In the genomic region with DNA sequence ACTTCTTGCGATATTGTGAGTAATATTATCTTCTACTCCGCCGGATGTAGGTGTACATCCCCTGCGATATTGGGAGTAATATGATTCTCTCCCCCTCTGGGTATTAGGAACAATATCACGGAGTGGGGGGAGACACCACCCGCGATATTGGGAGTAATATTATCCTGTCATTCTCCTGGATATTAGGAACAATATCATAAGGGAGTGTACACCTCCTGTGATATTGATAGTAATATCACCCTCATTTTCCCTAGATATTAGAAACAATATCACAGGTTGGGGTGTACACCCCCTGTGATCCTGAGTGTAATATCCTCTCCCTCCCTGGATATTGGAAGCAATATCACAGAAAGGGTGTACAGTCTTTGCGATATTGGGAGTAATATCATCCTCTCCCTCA, we compare ENCODE assay signal across 39 cellular contexts.
"Had no signal": no experiment of that assay in that cellular context is flagged by ENCODE, and none has a peak within 500 bp of the region (broad histone marks: within the 10 kb centered on the region; RNA-seq: fewer than 3 reads in every experiment).

No MANE protein-coding gene starts in this region.

- H3K4me1 Mint-ChIP-seq: activated T-helper 17 cell treated with anti-CD3 and anti-CD28 coated beads, Interleukin-2, amount 50 U/mL, for 72 hours; brain; central memory CD8-positive, alpha-beta T cell had no signal

- H3K9me3 Mint-ChIP-seq: activated naive CD4-positive, alpha-beta T cell treated with anti-CD3 and anti-CD28 coated beads for 36 hours; activated naive CD4-positive, alpha-beta T cell treated with anti-CD3 and anti-CD28 coated beads, Interleukin-2, amount 10 ng/mL, durations not matched to agents 7 days and 5 days; activated naive CD4-positive, alpha-beta T cell treated with anti-CD3 and anti-CD28 coated beads, Interleukin-2, amount 50 U/mL, for 24 hours; activated naive CD4-positive, alpha-beta T cell treated with anti-CD3 and anti-CD28 coated beads, Interleukin-2, amount 50 U/mL, for 72 hours; activated naive CD8-positive, alpha-beta T cell treated with anti-CD3 and anti-CD28 coated beads, Interleukin-2, amount 10 ng/mL, durations not matched to agents 7 days and 5 days; activated naive CD8-positive, alpha-beta T cell treated with anti-CD3 and anti-CD28 coated beads, Interleukin-2, amount 50 U/mL, for 24 hours; activated T-cell treated with anti-CD3 and anti-CD28 coated beads, Interleukin-2, amount 50 U/mL, for 24 hours; activated T-cell treated with anti-CD3 and anti-CD28 coated beads, Interleukin-2, amount 50 U/mL, for 4 hours; activated T-cell treated with anti-CD3 and anti-CD28 coated beads, Interleukin-2, amount 50 U/mL, for 72 hours; activated T-helper 1 cell treated with anti-CD3 and anti-CD28 coated beads, Interleukin-12 subunit alpha, Interleukin-12 subunit beta, Interleukin-2, Interleukin-4 antibody, amounts not matched to agents 30 ng/mL and 10 ng/mL and 1 ng/mL, durations not matched to agents 14 hours and 24 hours and 36 hours; activated T-helper 17 cell treated with anti-CD3 and anti-CD28 coated beads, Interleukin-2, amount 50 U/mL, for 72 hours; activated T-helper 2 cell treated with anti-CD3 and anti-CD28 coated beads, Interferon-gamma antibody, Interleukin-2, Interleukin-4, amounts not matched to agents 10 μg/mL and 5 μg/mL and 100 μg/mL, durations not matched to agents 14 hours and 24 hours and 36 hours; central memory CD8-positive, alpha-beta T cell had no signal

- H3K4me3 ChIP-seq: adrenal gland, ascending aorta, body of pancreas, breast epithelium, cardiac muscle cell had no signal

- FAIRE-seq: astrocyte, bronchial epithelial cell had no signal

- H3K9me3 ChIP-seq: adrenal gland, ascending aorta, body of pancreas, breast epithelium had no signal

- H3K4me1 ChIP-seq: adrenal gland, ascending aorta, body of pancreas, breast epithelium had no signal

- ATAC-seq: activated naive CD4-positive, alpha-beta T cell treated with anti-CD3 and anti-CD28 coated beads, Interleukin-2, amount 50 U/mL, for 72 hours; activated naive CD8-positive, alpha-beta T cell treated with anti-CD3 and anti-CD28 coated beads, Interleukin-2, amount 50 U/mL, for 24 hours; activated T-cell treated with anti-CD3 and anti-CD28 coated beads, Interleukin-2, amount 50 U/mL, for 4 hours; activated T-cell treated with anti-CD3 and anti-CD28 coated beads, Interleukin-2, amount 50 U/mL, for 72 hours; activated T-helper 17 cell treated with anti-CD3 and anti-CD28 coated beads, Interleukin-2, amount 50 U/mL, for 72 hours; body of pancreas had no signal

- H3K36me3 ChIP-seq: adrenal gland, ascending aorta, brain microvascular endothelial cell, breast epithelium, cardiac muscle cell had no signal

- H3K4me3 Mint-ChIP-seq: activated naive CD4-positive, alpha-beta T cell treated with anti-CD3 and anti-CD28 coated beads for 36 hours; activated naive CD4-positive, alpha-beta T cell treated with anti-CD3 and anti-CD28 coated beads, Interleukin-2, amount 10 ng/mL, durations not matched to agents 7 days and 5 days; activated naive CD4-positive, alpha-beta T cell treated with anti-CD3 and anti-CD28 coated beads, Interleukin-2, amount 50 U/mL, for 24 hours; activated naive CD8-positive, alpha-beta T cell; activated naive CD8-positive, alpha-beta T cell treated with anti-CD3 and anti-CD28 coated beads for 36 hours; activated naive CD8-positive, alpha-beta T cell treated with anti-CD3 and anti-CD28 coated beads, Interleukin-2, amount 10 ng/mL, durations not matched to agents 7 days and 5 days; activated naive CD8-positive, alpha-beta T cell treated with anti-CD3 and anti-CD28 coated beads, Interleukin-2, amount 50 U/mL, for 24 hours; activated T-cell treated with anti-CD3 and anti-CD28 coated beads, Interleukin-2, amount 50 U/mL, for 24 hours; activated T-cell treated with anti-CD3 and anti-CD28 coated beads, Interleukin-2, amount 50 U/mL, for 4 hours; activated T-cell treated with anti-CD3 and anti-CD28 coated beads, Interleukin-2, amount 50 U/mL, for 72 hours; activated T-helper 1 cell treated with anti-CD3 and anti-CD28 coated beads, Interleukin-12 subunit alpha, Interleukin-12 subunit beta, Interleukin-2, Interleukin-4 antibody, amounts not matched to agents 30 ng/mL and 10 ng/mL and 1 ng/mL, durations not matched to agents 14 hours and 24 hours and 36 hours; activated T-helper 17 cell treated with anti-CD3 and anti-CD28 coated beads, Interleukin-2, amount 50 U/mL, for 72 hours; brain; central memory CD8-positive, alpha-beta T cell had no signal

- H3K27me3 ChIP-seq: ascending aorta, body of pancreas, cardiac muscle cell had no signal

- DNase-seq: activated effector memory CD4-positive, alpha-beta T cell treated with anti-CD3 and anti-CD28 coated beads, Interleukin-2, amount 50 U/mL, for 16 hours; activated effector memory CD4-positive, alpha-beta T cell treated with Interleukin-2 at 50 U/mL for 16 hours; activated gamma-delta T cell; activated gamma-delta T cell treated with Interleukin-2 at 50 U/mL for 16 hours; activated naive CD4-positive, alpha-beta T cell; activated naive CD4-positive, alpha-beta T cell treated with anti-CD3 and anti-CD28 coated beads for 36 hours; activated naive CD4-positive, alpha-beta T cell treated with anti-CD3 and anti-CD28 coated beads, Interleukin-2, amount 10 ng/mL, durations not matched to agents 7 days and 5 days; activated naive CD4-positive, alpha-beta T cell treated with anti-CD3 and anti-CD28 coated beads, Interleukin-2, amount 50 U/mL, for 16 hours; activated naive CD4-positive, alpha-beta T cell treated with Interleukin-2 at 50 U/mL for 16 hours; activated naive CD8-positive, alpha-beta T cell treated with anti-CD3 and anti-CD28 coated beads for 36 hours; activated naive CD8-positive, alpha-beta T cell treated with anti-CD3 and anti-CD28 coated beads, Interleukin-2, amount 10 ng/mL, durations not matched to agents 7 days and 5 days; activated naive CD8-positive, alpha-beta T cell treated with anti-CD3 and anti-CD28 coated beads, Interleukin-2, amount 50 U/mL, for 24 hours; activated T-cell treated with anti-CD3 and anti-CD28 coated beads, Interleukin-2, amount 50 U/mL, for 1 hour; activated T-cell treated with anti-CD3 and anti-CD28 coated beads, Interleukin-2, amount 50 U/mL, for 24 hours; activated T-cell treated with anti-CD3 and anti-CD28 coated beads, Interleukin-2, amount 50 U/mL, for 4 hours; activated T-cell treated with anti-CD3 and anti-CD28 coated beads, Interleukin-2, amount 50 U/mL, for 48 hours; activated T-cell treated with anti-CD3 and anti-CD28 coated beads, Interleukin-2, amount 50 U/mL, for 72 hours; adrenal gland; amniotic stem cell; amygdala; anterior cingulate cortex; aorta; body of pancreas; brain microvascular endothelial cell; central memory CD4-positive, alpha-beta T cell; cerebellar nuclear complex had no signal

- H3K27ac Mint-ChIP-seq: activated naive CD4-positive, alpha-beta T cell treated with anti-CD3 and anti-CD28 coated beads for 36 hours; activated naive CD4-positive, alpha-beta T cell treated with anti-CD3 and anti-CD28 coated beads, Interleukin-2, amount 10 ng/mL, durations not matched to agents 7 days and 5 days; activated naive CD4-positive, alpha-beta T cell treated with anti-CD3 and anti-CD28 coated beads, Interleukin-2, amount 50 U/mL, for 24 hours; activated naive CD4-positive, alpha-beta T cell treated with anti-CD3 and anti-CD28 coated beads, Interleukin-2, amount 50 U/mL, for 72 hours; activated naive CD8-positive, alpha-beta T cell; activated naive CD8-positive, alpha-beta T cell treated with anti-CD3 and anti-CD28 coated beads for 36 hours; activated naive CD8-positive, alpha-beta T cell treated with anti-CD3 and anti-CD28 coated beads, Interleukin-2, amount 10 ng/mL, durations not matched to agents 7 days and 5 days; activated naive CD8-positive, alpha-beta T cell treated with anti-CD3 and anti-CD28 coated beads, Interleukin-2, amount 50 U/mL, for 24 hours; activated T-cell treated with anti-CD3 and anti-CD28 coated beads, Interleukin-2, amount 50 U/mL, for 24 hours; activated T-cell treated with anti-CD3 and anti-CD28 coated beads, Interleukin-2, amount 50 U/mL, for 72 hours; activated T-helper 1 cell treated with anti-CD3 and anti-CD28 coated beads, Interleukin-12 subunit alpha, Interleukin-12 subunit beta, Interleukin-2, Interleukin-4 antibody, amounts not matched to agents 30 ng/mL and 10 ng/mL and 1 ng/mL, durations not matched to agents 14 hours and 24 hours and 36 hours; activated T-helper 17 cell treated with anti-CD3 and anti-CD28 coated beads, Interleukin-2, amount 50 U/mL, for 72 hours; activated T-helper 2 cell treated with anti-CD3 and anti-CD28 coated beads, Interferon-gamma antibody, Interleukin-2, Interleukin-4, amounts not matched to agents 10 μg/mL and 5 μg/mL and 100 μg/mL, durations not matched to agents 14 hours and 24 hours and 36 hours; brain had no signal

- H3K36me3 Mint-ChIP-seq: activated naive CD4-positive, alpha-beta T cell treated with anti-CD3 and anti-CD28 coated beads, Interleukin-2, amount 10 ng/mL, durations not matched to agents 7 days and 5 days; activated naive CD4-positive, alpha-beta T cell treated with anti-CD3 and anti-CD28 coated beads, Interleukin-2, amount 50 U/mL, for 24 hours; activated naive CD4-positive, alpha-beta T cell treated with anti-CD3 and anti-CD28 coated beads, Interleukin-2, amount 50 U/mL, for 72 hours; activated naive CD8-positive, alpha-beta T cell; activated naive CD8-positive, alpha-beta T cell treated with anti-CD3 and anti-CD28 coated beads for 36 hours; activated naive CD8-positive, alpha-beta T cell treated with anti-CD3 and anti-CD28 coated beads, Interleukin-2, amount 10 ng/mL, durations not matched to agents 7 days and 5 days; brain had no signal

- H3K27ac ChIP-seq: adrenal gland, ascending aorta, body of pancreas, brain microvascular endothelial cell, breast epithelium, cardiac muscle cell had no signal
